1 cellular context compared by ENCODE assay signal in the genomic region with DNA sequence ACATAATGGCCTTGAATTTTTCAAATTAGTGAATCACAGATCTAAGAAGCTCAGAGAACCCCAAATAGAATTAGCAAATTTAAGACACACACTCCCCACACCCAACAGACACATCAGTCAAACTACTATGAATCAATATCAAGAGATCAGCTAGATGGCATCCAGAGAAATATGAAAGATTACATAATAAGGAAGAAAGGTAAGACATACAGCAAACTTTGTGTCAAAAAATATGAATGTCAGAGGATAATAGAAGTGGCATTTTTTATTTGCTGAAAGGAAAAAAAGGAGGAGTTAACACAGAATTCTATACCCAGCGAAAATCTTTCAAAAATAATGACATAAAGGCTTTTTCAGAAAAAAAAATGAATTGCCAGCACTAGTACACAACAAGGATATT.
TF ChIP-seq lines count a peak whose summit lies in the region.

No MANE protein-coding gene starts in this region.

TF ChIP-seq in HepG2, 621 proteins besides CTCF, POLR2A, EP300 and RAD21 (continued from another document):
- TF ChIP-seq, protein P1, sequence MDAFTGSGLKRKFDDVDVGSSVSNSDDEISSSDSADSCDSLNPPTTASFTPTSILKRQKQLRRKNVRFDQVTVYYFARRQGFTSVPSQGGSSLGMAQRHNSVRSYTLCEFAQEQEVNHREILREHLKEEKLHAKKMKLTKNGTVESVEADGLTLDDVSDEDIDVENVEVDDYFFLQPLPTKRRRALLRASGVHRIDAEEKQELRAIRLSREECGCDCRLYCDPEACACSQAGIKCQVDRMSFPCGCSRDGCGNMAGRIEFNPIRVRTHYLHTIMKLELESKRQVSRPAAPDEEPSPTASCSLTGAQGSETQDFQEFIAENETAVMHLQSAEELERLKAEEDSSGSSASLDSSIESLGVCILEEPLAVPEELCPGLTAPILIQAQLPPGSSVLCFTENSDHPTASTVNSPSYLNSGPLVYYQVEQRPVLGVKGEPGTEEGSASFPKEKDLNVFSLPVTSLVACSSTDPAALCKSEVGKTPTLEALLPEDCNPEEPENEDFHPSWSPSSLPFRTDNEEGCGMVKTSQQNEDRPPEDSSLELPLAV (CRISPR knock-in tag; conservative IDR thresholded peaks at IDR 0.05; ENCODE audit: low read depth): no peak
- TF ChIP-seq, protein P2, sequence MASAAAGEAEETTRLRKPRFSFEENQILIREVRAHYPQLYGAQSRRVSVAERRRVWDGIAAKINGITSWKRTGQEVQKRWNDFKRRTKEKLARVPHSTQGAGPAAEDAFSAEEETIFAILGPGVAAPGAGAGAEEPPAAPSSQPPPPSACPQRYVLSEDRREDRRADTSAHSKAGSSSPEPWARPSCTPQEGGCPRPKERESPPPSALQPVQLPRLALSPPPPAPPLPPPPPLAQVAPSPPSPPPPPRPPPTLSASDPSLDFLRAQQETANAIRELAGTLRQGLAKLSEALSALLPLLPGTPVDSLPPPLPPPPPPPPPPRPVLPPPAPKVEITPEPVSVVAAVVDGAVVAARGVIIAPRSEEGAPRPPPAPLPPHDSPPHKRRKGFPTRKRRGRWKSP (CRISPR knock-in tag; IDR thresholded peaks at IDR 0.05): no peak
- TF ChIP-seq ZNF317 (CRISPR knock-in tag; IDR thresholded peaks at IDR 0.05) (peak; percentile 98), ELF4 (CRISPR knock-in tag; IDR thresholded peaks at IDR 0.05; ENCODE audit: borderline replicate concordance) (peak; percentile 67; the same call in 1 of the 2 replicates), NBN (conservative IDR thresholded peaks at IDR 0.05) (no peak), ZNF674 (CRISPR knock-in tag; IDR thresholded peaks at IDR 0.05; ENCODE audit: low read depth) (no peak)
- TF ChIP-seq, protein P3, sequence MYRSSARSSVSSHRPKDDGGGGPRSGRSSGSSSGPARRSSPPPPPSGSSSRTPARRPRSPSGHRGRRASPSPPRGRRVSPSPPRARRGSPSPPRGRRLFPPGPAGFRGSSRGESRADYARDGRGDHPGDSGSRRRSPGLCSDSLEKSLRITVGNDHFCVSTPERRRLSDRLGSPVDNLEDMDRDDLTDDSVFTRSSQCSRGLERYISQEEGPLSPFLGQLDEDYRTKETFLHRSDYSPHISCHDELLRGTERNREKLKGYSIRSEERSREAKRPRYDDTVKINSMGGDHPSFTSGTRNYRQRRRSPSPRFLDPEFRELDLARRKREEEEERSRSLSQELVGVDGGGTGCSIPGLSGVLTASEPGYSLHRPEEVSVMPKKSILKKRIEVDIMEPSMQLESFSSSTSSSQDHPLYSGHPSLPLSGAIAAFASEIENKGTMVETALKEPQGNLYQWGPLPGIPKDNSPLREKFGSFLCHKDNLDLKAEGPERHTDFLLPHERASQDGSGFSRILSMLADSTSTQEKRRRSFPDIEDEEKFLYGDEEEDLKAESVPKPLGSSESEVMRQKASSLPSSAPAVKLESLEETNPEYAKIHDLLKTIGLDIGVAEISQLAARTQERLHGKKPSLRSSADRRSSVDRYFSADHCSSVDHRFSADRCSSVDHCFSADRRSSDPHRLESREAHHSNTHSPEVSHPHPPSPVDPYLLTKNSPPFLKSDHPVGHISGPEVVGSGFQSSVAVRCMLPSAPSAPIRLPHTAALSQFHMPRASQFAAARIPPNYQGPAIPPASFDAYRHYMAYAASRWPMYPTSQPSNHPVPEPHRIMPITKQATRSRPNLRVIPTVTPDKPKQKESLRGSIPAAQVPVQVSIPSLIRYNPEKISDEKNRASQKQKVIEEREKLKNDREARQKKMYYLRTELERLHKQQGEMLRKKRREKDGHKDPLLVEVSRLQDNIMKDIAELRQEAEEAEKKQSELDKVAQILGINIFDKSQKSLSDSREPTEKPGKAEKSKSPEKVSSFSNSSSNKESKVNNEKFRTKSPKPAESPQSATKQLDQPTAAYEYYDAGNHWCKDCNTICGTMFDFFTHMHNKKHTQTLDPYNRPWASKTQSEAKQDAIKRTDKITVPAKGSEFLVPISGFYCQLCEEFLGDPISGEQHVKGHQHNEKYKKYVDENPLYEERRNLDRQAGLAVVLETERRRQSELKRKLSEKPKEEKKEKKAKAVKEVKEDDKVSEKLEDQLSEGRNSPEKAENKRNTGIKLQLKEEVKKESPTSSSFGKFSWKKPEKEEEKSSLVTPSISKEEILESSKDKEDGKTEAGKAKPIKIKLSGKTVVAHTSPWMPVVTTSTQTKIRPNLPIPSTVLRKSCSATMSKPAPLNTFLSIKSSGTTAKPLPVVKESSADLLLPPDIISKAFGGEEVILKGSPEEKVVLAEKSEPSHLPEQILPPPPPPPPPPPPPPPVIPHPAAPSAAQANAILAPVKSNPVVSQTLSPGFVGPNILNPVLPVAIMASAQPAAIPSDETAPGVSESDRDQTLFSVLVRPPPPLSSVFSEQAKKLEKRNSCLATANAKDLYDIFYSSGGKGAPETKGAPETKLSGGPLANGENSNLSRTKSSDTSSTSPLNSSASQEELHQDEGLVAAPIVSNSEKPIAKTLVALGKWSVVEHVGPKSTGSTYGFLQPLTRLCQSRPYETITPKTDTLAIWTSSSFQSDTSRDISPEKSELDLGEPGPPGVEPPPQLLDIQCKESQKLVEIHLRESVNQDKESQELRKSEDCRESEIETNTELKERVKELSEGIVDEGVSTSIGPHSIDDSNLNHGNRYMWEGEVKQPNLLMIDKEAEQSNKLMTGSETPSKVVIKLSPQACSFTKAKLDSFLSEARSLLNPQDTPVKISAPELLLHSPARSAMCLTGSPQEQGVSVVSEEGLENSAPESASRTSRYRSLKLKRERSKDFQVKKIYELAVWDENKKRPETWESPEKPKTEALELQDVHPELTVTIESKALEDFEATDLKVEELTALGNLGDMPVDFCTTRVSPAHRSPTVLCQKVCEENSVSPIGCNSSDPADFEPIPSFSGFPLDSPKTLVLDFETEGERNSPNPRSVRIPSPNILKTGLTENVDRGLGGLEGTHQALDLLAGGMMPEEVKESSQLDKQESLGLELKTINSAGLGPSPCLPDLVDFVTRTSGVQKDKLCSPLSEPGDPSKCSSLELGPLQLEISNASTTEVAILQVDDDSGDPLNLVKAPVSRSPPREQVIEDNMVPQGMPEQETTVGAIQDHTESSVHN (CRISPR knock-in tag; IDR thresholded peaks at IDR 0.05): no peak
